Comparison of ENCODE assay signal across 1 cellular context in genomic region chr16:89481556-89481955, GRCh38.
TF ChIP-seq lines count a peak whose summit lies in the region.

No MANE protein-coding gene starts in this region.

TF ChIP-seq in GM23338, 12 proteins besides CTCF, POLR2A, EP300 and RAD21 (continued from another document):
- TF ChIP-seq, protein P1, sequence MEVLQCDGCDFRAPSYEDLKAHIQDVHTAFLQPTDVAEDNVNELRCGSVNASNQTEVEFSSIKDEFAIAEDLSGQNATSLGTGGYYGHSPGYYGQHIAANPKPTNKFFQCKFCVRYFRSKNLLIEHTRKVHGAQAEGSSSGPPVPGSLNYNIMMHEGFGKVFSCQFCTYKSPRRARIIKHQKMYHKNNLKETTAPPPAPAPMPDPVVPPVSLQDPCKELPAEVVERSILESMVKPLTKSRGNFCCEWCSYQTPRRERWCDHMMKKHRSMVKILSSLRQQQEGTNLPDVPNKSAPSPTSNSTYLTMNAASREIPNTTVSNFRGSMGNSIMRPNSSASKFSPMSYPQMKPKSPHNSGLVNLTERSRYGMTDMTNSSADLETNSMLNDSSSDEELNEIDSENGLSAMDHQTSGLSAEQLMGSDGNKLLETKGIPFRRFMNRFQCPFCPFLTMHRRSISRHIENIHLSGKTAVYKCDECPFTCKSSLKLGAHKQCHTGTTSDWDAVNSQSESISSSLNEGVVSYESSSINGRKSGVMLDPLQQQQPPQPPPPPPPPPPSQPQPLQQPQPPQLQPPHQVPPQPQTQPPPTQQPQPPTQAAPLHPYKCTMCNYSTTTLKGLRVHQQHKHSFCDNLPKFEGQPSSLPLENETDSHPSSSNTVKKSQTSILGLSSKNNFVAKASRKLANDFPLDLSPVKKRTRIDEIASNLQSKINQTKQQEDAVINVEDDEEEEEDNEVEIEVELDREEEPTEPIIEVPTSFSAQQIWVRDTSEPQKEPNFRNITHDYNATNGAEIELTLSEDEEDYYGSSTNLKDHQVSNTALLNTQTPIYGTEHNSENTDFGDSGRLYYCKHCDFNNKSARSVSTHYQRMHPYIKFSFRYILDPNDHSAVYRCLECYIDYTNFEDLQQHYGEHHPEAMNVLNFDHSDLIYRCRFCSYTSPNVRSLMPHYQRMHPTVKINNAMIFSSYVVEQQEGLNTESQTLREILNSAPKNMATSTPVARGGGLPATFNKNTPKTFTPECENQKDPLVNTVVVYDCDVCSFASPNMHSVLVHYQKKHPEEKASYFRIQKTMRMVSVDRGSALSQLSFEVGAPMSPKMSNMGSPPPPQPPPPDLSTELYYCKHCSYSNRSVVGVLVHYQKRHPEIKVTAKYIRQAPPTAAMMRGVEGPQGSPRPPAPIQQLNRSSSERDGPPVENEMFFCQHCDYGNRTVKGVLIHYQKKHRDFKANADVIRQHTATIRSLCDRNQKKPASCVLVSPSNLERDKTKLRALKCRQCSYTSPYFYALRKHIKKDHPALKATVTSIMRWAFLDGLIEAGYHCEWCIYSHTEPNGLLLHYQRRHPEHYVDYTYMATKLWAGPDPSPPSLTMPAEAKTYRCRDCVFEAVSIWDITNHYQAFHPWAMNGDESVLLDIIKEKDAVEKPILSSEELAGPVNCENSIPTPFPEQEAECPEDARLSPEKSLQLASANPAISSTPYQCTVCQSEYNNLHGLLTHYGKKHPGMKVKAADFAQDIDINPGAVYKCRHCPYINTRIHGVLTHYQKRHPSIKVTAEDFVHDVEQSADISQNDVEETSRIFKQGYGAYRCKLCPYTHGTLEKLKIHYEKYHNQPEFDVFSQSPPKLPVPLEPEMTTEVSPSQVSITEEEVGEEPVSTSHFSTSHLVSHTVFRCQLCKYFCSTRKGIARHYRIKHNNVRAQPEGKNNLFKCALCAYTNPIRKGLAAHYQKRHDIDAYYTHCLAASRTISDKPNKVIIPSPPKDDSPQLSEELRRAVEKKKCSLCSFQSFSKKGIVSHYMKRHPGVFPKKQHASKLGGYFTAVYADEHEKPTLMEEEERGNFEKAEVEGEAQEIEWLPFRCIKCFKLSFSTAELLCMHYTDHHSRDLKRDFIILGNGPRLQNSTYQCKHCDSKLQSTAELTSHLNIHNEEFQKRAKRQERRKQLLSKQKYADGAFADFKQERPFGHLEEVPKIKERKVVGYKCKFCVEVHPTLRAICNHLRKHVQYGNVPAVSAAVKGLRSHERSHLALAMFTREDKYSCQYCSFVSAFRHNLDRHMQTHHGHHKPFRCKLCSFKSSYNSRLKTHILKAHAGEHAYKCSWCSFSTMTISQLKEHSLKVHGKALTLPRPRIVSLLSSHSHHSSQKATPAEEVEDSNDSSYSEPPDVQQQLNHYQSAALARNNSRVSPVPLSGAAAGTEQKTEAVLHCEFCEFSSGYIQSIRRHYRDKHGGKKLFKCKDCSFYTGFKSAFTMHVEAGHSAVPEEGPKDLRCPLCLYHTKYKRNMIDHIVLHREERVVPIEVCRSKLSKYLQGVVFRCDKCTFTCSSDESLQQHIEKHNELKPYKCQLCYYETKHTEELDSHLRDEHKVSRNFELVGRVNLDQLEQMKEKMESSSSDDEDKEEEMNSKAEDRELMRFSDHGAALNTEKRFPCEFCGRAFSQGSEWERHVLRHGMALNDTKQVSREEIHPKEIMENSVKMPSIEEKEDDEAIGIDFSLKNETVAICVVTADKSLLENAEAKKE (CRISPR knock-in tag; IDR thresholded peaks at IDR 0.05), result no peak
- TF ChIP-seq, protein P2, sequence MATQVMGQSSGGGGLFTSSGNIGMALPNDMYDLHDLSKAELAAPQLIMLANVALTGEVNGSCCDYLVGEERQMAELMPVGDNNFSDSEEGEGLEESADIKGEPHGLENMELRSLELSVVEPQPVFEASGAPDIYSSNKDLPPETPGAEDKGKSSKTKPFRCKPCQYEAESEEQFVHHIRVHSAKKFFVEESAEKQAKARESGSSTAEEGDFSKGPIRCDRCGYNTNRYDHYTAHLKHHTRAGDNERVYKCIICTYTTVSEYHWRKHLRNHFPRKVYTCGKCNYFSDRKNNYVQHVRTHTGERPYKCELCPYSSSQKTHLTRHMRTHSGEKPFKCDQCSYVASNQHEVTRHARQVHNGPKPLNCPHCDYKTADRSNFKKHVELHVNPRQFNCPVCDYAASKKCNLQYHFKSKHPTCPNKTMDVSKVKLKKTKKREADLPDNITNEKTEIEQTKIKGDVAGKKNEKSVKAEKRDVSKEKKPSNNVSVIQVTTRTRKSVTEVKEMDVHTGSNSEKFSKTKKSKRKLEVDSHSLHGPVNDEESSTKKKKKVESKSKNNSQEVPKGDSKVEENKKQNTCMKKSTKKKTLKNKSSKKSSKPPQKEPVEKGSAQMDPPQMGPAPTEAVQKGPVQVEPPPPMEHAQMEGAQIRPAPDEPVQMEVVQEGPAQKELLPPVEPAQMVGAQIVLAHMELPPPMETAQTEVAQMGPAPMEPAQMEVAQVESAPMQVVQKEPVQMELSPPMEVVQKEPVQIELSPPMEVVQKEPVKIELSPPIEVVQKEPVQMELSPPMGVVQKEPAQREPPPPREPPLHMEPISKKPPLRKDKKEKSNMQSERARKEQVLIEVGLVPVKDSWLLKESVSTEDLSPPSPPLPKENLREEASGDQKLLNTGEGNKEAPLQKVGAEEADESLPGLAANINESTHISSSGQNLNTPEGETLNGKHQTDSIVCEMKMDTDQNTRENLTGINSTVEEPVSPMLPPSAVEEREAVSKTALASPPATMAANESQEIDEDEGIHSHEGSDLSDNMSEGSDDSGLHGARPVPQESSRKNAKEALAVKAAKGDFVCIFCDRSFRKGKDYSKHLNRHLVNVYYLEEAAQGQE (IDR thresholded peaks at IDR 0.05; ENCODE audit: unreplicated experiment), result no peak
- TF ChIP-seq NANOG (IDR thresholded peaks at IDR 0.05; ENCODE audit: borderline replicate concordance) (no peak), POLR2AphosphoS5 (IDR thresholded peaks at IDR 0.05; ENCODE audit: low read depth) (no peak), EZH2 (IDR thresholded peaks at IDR 0.05; ENCODE audit: low read depth, unreplicated experiment) (no peak), JUNB (IDR thresholded peaks at IDR 0.05; ENCODE audit: unreplicated experiment) (no peak)
TF ChIP-seq in GM23338: peak in this region for 0.
